Comparison of ENCODE assay signal across 2 cellular contexts in the genomic region with DNA sequence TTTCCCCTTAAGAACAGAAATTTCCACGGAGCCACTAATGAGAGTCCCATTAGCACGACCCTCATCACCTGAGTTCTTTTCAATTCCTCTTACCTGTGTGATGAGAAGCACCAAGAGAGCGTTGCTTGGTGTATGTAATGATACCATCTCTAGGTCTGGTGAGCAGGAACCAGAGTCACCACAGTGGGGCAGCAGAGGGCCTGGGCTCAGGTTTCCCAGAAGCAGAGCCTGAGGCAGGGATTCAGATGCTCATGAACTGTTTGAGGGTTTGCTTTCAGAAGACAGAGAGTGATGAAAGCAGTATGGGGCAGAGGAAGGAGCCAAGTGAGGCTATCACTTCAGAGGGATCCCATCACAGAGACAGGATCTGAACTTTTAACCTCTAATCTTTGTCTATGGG.
A peak's percentile ranks its signal among the peaks of the same experiment; 100 is the strongest.
TF ChIP-seq lines count a peak whose summit lies in the region.

No MANE protein-coding gene starts in this region.

TF ChIP-seq in IMR-90, 13 proteins besides CTCF, POLR2A, EP300 and RAD21:
- TF ChIP-seq CEBPB (IDR thresholded peaks at IDR 0.05; ENCODE audit: low read depth, low read length) (no peak), RFX5 (IDR thresholded peaks at IDR 0.05; ENCODE audit: low read depth, low read length) (no peak), MAZ (IDR thresholded peaks at IDR 0.05; ENCODE audit: borderline replicate concordance, low read depth, low read length) (no peak), CHD1 (IDR thresholded peaks at IDR 0.05; ENCODE audit: low read depth, low read length) (no peak), BHLHE40 (IDR thresholded peaks at IDR 0.05; ENCODE audit: low read depth, low read length) (no peak), SMC3 (IDR thresholded peaks at IDR 0.05; ENCODE audit: low read depth, low read length) (no peak), FOS (IDR thresholded peaks at IDR 0.05; ENCODE audit: low read depth, low read length) (no peak)
- TF ChIP-seq, protein P1, sequence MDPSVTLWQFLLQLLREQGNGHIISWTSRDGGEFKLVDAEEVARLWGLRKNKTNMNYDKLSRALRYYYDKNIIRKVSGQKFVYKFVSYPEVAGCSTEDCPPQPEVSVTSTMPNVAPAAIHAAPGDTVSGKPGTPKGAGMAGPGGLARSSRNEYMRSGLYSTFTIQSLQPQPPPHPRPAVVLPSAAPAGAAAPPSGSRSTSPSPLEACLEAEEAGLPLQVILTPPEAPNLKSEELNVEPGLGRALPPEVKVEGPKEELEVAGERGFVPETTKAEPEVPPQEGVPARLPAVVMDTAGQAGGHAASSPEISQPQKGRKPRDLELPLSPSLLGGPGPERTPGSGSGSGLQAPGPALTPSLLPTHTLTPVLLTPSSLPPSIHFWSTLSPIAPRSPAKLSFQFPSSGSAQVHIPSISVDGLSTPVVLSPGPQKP (IDR thresholded peaks at IDR 0.05; ENCODE audit: borderline replicate concordance, low read depth, low read length): no peak

TF ChIP-seq in HepG2, 621 proteins besides CTCF, POLR2A, EP300 and RAD21 (continues in another document):
- TF ChIP-seq GATAD2A (CRISPR knock-in tag; IDR thresholded peaks at IDR 0.05) (peak; percentile 45; the same call in 1 of the 2 replicates), ZNF678 (CRISPR knock-in tag; IDR thresholded peaks at IDR 0.05) (no peak), ZNF549 (CRISPR knock-in tag; IDR thresholded peaks at IDR 0.05) (no peak), RFX1 (IDR thresholded peaks at IDR 0.05) (no peak), ZNF564 (CRISPR knock-in tag; IDR thresholded peaks at IDR 0.05) (no peak), NKX3-1 (CRISPR knock-in tag; IDR thresholded peaks at IDR 0.05) (no peak), DNMT1 (CRISPR knock-in tag; IDR thresholded peaks at IDR 0.05) (no peak), ZNF10 (CRISPR knock-in tag; IDR thresholded peaks at IDR 0.05; ENCODE audit: borderline replicate concordance, low read depth) (no peak), ZNF331 (CRISPR knock-in tag; IDR thresholded peaks at IDR 0.05) (no peak), ZNF556 (CRISPR knock-in tag; IDR thresholded peaks at IDR 0.05; ENCODE audit: borderline replicate concordance) (no peak), ELK4 (CRISPR knock-in tag; IDR thresholded peaks at IDR 0.05; ENCODE audit: borderline replicate concordance) (no peak), SMC3 (IDR thresholded peaks at IDR 0.05; ENCODE audit: low read length) (peak; percentile 92), ZNF143 (CRISPR knock-in tag; IDR thresholded peaks at IDR 0.05) (no peak), YEATS2 (CRISPR knock-in tag; IDR thresholded peaks at IDR 0.05; ENCODE audit: borderline replicate concordance) (no peak), LCORL (IDR thresholded peaks at IDR 0.05) (no peak), LCORL (CRISPR knock-in tag; IDR thresholded peaks at IDR 0.05) (0 out of 2 replicates have a peak, but pooled peaks have one; percentile 28), HES4 (CRISPR knock-in tag; IDR thresholded peaks at IDR 0.05; ENCODE audit: borderline replicate concordance) (no peak), ZBTB38 (CRISPR knock-in tag; IDR thresholded peaks at IDR 0.05) (no peak), SRY (CRISPR knock-in tag; IDR thresholded peaks at IDR 0.05) (no peak), ZSCAN30 (CRISPR knock-in tag; IDR thresholded peaks at IDR 0.05) (no peak), ZNF569 (CRISPR knock-in tag; IDR thresholded peaks at IDR 0.05; ENCODE audit: borderline replicate concordance) (no peak), ZFP62 (CRISPR knock-in tag; IDR thresholded peaks at IDR 0.05) (no peak), NFE2L1 (CRISPR knock-in tag; IDR thresholded peaks at IDR 0.05; ENCODE audit: borderline replicate concordance) (no peak), FOXP1 (IDR thresholded peaks at IDR 0.05) (no peak), FOXP1 (CRISPR knock-in tag; IDR thresholded peaks at IDR 0.05) (no peak), ZNF101 (CRISPR knock-in tag; IDR thresholded peaks at IDR 0.05; ENCODE audit: borderline replicate concordance, low read depth) (no peak), MTA1 (CRISPR knock-in tag; IDR thresholded peaks at IDR 0.05; ENCODE audit: borderline replicate concordance) (no peak), ZNF670 (CRISPR knock-in tag; IDR thresholded peaks at IDR 0.05; ENCODE audit: borderline replicate concordance) (no peak), HNF4A (CRISPR knock-in tag; IDR thresholded peaks at IDR 0.05) (no peak), ZSCAN25 (CRISPR knock-in tag; IDR thresholded peaks at IDR 0.05) (no peak), ZNF75D (CRISPR knock-in tag; IDR thresholded peaks at IDR 0.05; ENCODE audit: borderline replicate concordance) (no peak), PATZ1 (CRISPR knock-in tag; IDR thresholded peaks at IDR 0.05) (no peak), ZMYM2 (CRISPR knock-in tag; IDR thresholded peaks at IDR 0.05) (0 out of 2 replicates have a peak, but pooled peaks have one; percentile 22), ZNF709 (CRISPR knock-in tag; IDR thresholded peaks at IDR 0.05) (no peak), ZMYM3 (CRISPR knock-in tag; IDR thresholded peaks at IDR 0.05) (no peak), FOSL2 (CRISPR knock-in tag; IDR thresholded peaks at IDR 0.05) (peak; percentile 54; the same call in 1 of the 2 replicates), HOXA3 (CRISPR knock-in tag; IDR thresholded peaks at IDR 0.05) (peak; percentile 39; the same call in 1 of the 2 replicates), NRL (CRISPR knock-in tag; IDR thresholded peaks at IDR 0.05; ENCODE audit: borderline replicate concordance) (no peak), SP5 (CRISPR knock-in tag; IDR thresholded peaks at IDR 0.05; ENCODE audit: borderline replicate concordance, low read depth) (peak; percentile 44; the same call in 1 of the 2 replicates), RARA (CRISPR knock-in tag; IDR thresholded peaks at IDR 0.05) (peak; percentile 41; the same call in 1 of the 2 replicates), MBD4 (IDR thresholded peaks at IDR 0.05; ENCODE audit: borderline replicate concordance, low read length) (no peak), SMAD3 (CRISPR knock-in tag; IDR thresholded peaks at IDR 0.05) (peak; percentile 31; the same call in 1 of the 2 replicates), ZBED4 (CRISPR knock-in tag; IDR thresholded peaks at IDR 0.05; ENCODE audit: borderline replicate concordance) (no peak), ZNF672 (CRISPR knock-in tag; IDR thresholded peaks at IDR 0.05) (no peak), CBX5 (CRISPR knock-in tag; IDR thresholded peaks at IDR 0.05; ENCODE audit: borderline replicate concordance) (0 out of 2 replicates have a peak, but pooled peaks have one; percentile 40)
- TF ChIP-seq, protein P2, sequence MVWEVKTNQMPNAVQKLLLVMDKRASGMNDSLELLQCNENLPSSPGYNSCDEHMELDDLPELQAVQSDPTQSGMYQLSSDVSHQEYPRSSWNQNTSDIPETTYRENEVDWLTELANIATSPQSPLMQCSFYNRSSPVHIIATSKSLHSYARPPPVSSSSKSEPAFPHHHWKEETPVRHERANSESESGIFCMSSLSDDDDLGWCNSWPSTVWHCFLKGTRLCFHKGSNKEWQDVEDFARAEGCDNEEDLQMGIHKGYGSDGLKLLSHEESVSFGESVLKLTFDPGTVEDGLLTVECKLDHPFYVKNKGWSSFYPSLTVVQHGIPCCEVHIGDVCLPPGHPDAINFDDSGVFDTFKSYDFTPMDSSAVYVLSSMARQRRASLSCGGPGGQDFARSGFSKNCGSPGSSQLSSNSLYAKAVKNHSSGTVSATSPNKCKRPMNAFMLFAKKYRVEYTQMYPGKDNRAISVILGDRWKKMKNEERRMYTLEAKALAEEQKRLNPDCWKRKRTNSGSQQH (CRISPR knock-in tag; IDR thresholded peaks at IDR 0.05; ENCODE audit: low read depth): no peak
- TF ChIP-seq, protein P3, sequence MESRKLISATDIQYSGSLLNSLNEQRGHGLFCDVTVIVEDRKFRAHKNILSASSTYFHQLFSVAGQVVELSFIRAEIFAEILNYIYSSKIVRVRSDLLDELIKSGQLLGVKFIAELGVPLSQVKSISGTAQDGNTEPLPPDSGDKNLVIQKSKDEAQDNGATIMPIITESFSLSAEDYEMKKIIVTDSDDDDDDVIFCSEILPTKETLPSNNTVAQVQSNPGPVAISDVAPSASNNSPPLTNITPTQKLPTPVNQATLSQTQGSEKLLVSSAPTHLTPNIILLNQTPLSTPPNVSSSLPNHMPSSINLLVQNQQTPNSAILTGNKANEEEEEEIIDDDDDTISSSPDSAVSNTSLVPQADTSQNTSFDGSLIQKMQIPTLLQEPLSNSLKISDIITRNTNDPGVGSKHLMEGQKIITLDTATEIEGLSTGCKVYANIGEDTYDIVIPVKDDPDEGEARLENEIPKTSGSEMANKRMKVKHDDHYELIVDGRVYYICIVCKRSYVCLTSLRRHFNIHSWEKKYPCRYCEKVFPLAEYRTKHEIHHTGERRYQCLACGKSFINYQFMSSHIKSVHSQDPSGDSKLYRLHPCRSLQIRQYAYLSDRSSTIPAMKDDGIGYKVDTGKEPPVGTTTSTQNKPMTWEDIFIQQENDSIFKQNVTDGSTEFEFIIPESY (CRISPR knock-in tag; IDR thresholded peaks at IDR 0.05): 0 out of 2 replicates have a peak, but pooled peaks have one; percentile 20
- TF ChIP-seq, protein P4, sequence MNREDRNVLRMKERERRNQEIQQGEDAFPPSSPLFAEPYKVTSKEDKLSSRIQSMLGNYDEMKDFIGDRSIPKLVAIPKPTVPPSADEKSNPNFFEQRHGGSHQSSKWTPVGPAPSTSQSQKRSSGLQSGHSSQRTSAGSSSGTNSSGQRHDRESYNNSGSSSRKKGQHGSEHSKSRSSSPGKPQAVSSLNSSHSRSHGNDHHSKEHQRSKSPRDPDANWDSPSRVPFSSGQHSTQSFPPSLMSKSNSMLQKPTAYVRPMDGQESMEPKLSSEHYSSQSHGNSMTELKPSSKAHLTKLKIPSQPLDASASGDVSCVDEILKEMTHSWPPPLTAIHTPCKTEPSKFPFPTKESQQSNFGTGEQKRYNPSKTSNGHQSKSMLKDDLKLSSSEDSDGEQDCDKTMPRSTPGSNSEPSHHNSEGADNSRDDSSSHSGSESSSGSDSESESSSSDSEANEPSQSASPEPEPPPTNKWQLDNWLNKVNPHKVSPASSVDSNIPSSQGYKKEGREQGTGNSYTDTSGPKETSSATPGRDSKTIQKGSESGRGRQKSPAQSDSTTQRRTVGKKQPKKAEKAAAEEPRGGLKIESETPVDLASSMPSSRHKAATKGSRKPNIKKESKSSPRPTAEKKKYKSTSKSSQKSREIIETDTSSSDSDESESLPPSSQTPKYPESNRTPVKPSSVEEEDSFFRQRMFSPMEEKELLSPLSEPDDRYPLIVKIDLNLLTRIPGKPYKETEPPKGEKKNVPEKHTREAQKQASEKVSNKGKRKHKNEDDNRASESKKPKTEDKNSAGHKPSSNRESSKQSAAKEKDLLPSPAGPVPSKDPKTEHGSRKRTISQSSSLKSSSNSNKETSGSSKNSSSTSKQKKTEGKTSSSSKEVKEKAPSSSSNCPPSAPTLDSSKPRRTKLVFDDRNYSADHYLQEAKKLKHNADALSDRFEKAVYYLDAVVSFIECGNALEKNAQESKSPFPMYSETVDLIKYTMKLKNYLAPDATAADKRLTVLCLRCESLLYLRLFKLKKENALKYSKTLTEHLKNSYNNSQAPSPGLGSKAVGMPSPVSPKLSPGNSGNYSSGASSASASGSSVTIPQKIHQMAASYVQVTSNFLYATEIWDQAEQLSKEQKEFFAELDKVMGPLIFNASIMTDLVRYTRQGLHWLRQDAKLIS (CRISPR knock-in tag; IDR thresholded peaks at IDR 0.05): no peak
